In the genomic region with DNA sequence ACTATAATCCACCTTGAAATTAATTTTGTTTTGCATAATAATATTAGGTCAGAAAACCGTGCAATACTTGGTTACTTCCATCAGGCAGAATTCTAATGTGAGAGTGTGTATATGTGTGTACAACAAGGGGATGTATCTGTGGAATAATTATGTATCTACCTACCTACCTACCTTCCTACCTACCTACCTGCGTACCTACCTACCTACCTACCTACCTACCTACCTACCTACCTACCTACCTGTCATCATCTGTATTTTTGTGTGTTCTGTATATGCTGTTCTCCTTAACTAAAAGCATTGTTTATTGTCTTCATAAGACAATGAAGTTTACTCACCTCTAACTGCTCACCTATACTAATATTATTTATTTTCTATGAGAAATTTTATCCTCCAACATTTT, we compare ENCODE assay signal across 18 cellular contexts.
"Had no signal": no experiment of that assay in that cellular context is flagged by ENCODE, and none has a peak within 500 bp of the region (broad histone marks: within the 10 kb centered on the region; RNA-seq: fewer than 3 reads in every experiment).

No MANE protein-coding gene starts in this region.

- ATAC-seq: foreskin keratinocyte, gastroesophageal sphincter, heart left ventricle, left cardiac atrium, left lung, left ventricle myocardium superior, lower lobe of right lung, mucosa of descending colon had no signal

- DNase-seq: colonic mucosa; cortex of kidney; dermis blood vessel endothelial cell; dorsolateral prefrontal cortex; effector CD4-positive, alpha-beta T cell; effector memory CD4-positive, alpha-beta T cell; foreskin keratinocyte; heart left ventricle; hippocampal formation; left cardiac atrium; left lung; left ventricle myocardium superior; lower lobe of right lung; mesenchymal stem cell; mucosa of descending colon had no signal

- H3K36me3 ChIP-seq: colonic mucosa, esophagus muscularis mucosa, gastroesophageal sphincter, lower lobe of right lung had no signal

- H3K4me3 ChIP-seq: colonic mucosa, dorsolateral prefrontal cortex, esophagus muscularis mucosa, gastroesophageal sphincter, heart left ventricle, left lung, lower lobe of right lung, mucosa of descending colon had no signal

- H3K9me3 ChIP-seq: colonic mucosa, esophagus muscularis mucosa, gastroesophageal sphincter, heart left ventricle, left lung, lower lobe of right lung, mucosa of descending colon had no signal

- H3K4me3 Mint-ChIP-seq: mesothelial cell of epicardium had no signal

- H3K4me1 ChIP-seq: colonic mucosa, esophagus muscularis mucosa, foreskin keratinocyte, gastroesophageal sphincter, left lung, lower lobe of right lung had no signal

- H3K27ac ChIP-seq: colonic mucosa, dorsolateral prefrontal cortex, esophagus muscularis mucosa, foreskin keratinocyte, gastroesophageal sphincter, lower lobe of right lung had no signal

- H3K27me3 ChIP-seq: colonic mucosa, esophagus muscularis mucosa, foreskin keratinocyte, gastroesophageal sphincter, heart left ventricle, left lung had no signal
